16 cellular contexts compared by ENCODE assay signal in genomic region chr5:128546658-128547281, GRCh38. TPM values are rescaled to one million over a fixed set of nuclear protein-coding genes. Genes with fewer than 3 reads are reported as not detected.
DNase-seq lines count a peak whose midpoint lies in the region; ATAC-seq and TF ChIP-seq lines count a peak whose summit lies in the region.
"Had no signal": no experiment of that assay in that cellular context is flagged by ENCODE, and none has a peak within 500 bp of the region (broad histone marks: within the 10 kb centered on the region; RNA-seq: fewer than 3 reads in every experiment).

No MANE protein-coding gene starts in this region.

- peak; percentile 39 for DNase-seq in NCI-H146 (lab: John Stamatoyannopoulos, UW)
- peak; percentile 97 for DNase-seq in mesendoderm
- no peak for DNase-seq in foreskin fibroblast
- no peak for DNase-seq in posterior vena cava (ENCODE audit: low spot score)
- no peak for DNase-seq in KG1 (lab: John Stamatoyannopoulos, UW)
- DNase-seq: activated effector memory CD4-positive, alpha-beta T cell treated with anti-CD3 and anti-CD28 coated beads, Interleukin-2, amount 50 U/mL, for 16 hours; CD8-positive, alpha-beta memory T cell; HFFc6; small intestine; stimulated activated CD4-positive, alpha-beta T cell treated with anti-CD3 and anti-CD28 coated beads, Interleukin-4, amount 100 ng/mL, for 1 hour; stomach; T-helper 1 cell; upper lobe of right lung had no signal

- H3K4ac ChIP-seq in mesendoderm (ENCODE audit: low read depth, low read length): no peak overlapping the region

- H3K79me1 ChIP-seq in mesendoderm (ENCODE audit: low read length): no peaks in the 10 kb centered on the region

- H4K5ac ChIP-seq in mesendoderm (ENCODE audit: low read length): no peak overlapping the region

- H3K56ac ChIP-seq in mesendoderm (ENCODE audit: low read length): peak overlapping the region; percentile 9

- intact Hi-C loops in posterior vena cava (cut with DNase I): loop anchor here in 1 of 2 donors (10.0 kb wide), 1 partner anchor 1548 kb away; no protein-coding TSS in a partner anchor

- peak; percentile 57 for ATAC-seq in GM18907 (IDR thresholded peaks at IDR 0.05; ENCODE audit: unreplicated experiment)
- ATAC-seq: upper lobe of right lung had no signal

- H3K36me3 ChIP-seq in mesendoderm (ENCODE audit: control insufficient read depth, insufficient read depth, low read length): no peaks in the 10 kb centered on the region
- H3K36me3 ChIP-seq: stomach, upper lobe of right lung had no signal

- H3K27ac ChIP-seq in VCaP (peak overlapping the region; percentile 88), mesendoderm (ENCODE audit: low read depth, low read length) (peak overlapping the region; percentile 49)
- H3K27ac ChIP-seq: coronary artery, stomach, upper lobe of right lung had no signal

- no peak overlapping the region for H3K4me2 ChIP-seq in mesendoderm (ENCODE audit: low read length)

- no peak overlapping the region for H4K8ac ChIP-seq in mesendoderm (ENCODE audit: low read depth, low read length)

- H3K27me3 ChIP-seq in mesendoderm (ENCODE audit: insufficient read depth, low read length, poor library complexity): no peaks in the 10 kb centered on the region
- H3K27me3 ChIP-seq: upper lobe of right lung had no signal

- H3K9ac ChIP-seq in mesendoderm (ENCODE audit: low read length): no peak overlapping the region

- H3K23ac ChIP-seq in mesendoderm (ENCODE audit: low read length): no peak overlapping the region

- TF ChIP-seq CTCF in VCaP (conservative IDR thresholded peaks at IDR 0.05) (no peak), foreskin fibroblast (IDR thresholded peaks at IDR 0.05; ENCODE audit: low read depth, low read length) (no peak)

- no peak overlapping the region for H3K18ac ChIP-seq in mesendoderm (ENCODE audit: low read length)

- no peak overlapping the region for H2BK15ac ChIP-seq in mesendoderm (replicated peaks; ENCODE audit: low read depth)

- no peak overlapping the region for H2AK5ac ChIP-seq in mesendoderm (ENCODE audit: low read length)

- H2BK120ac ChIP-seq in mesendoderm (ENCODE audit: low read depth, low read length): no peak overlapping the region

- peak overlapping the region; percentile 10 for H2BK5ac ChIP-seq in mesendoderm (ENCODE audit: low read length)

- no CpG with 5 or more reads among the region's 5 CpGs for WGBS in mesendoderm (ENCODE audit: extremely low coverage, insufficient coverage, low lambda C conversion rate)

- H3K4me3 ChIP-seq in mesendoderm (ENCODE audit: low read length): no peak overlapping the region
- H3K4me3 ChIP-seq in foreskin fibroblast (ENCODE audit: low read depth in 1 of 2, low read length in 2 of 2): no peak overlapping the region
- H3K4me3 ChIP-seq: coronary artery, stomach, upper lobe of right lung had no signal

- no peaks in the 10 kb centered on the region for H3K79me2 ChIP-seq in mesendoderm (ENCODE audit: control insufficient read depth, insufficient read depth, low read length)

- H3K4me1 ChIP-seq in mesendoderm (ENCODE audit: control insufficient read depth, low read depth, low read length): peaks cover 10% of the 10 kb centered on the region
- H3K4me1 ChIP-seq: stomach, upper lobe of right lung had no signal

RNA-seq across cellular contexts. Expression of gene FBN2, which starts 8.7 kb away (rescaled TPM):
- polyA plus RNA-seq in mesendoderm (2013, experiment 1 of 2): 11.6 TPM
- 10.1 TPM for polyA plus RNA-seq in mesendoderm (2013, experiment 2 of 2)
- total RNA-seq in posterior vena cava: 1 to 10 TPM; 4.3 to 6.3 TPM
- polyA plus RNA-seq: CD8-positive, alpha-beta memory T cell had no signal

Comparison
In these comparisons a context has a peak if more than half of its experiments do, and no peak if none do; other contexts are left out.
1. DNase-seq: peak in NCI-H146 (single experiment) and mesendoderm (single experiment); none in foreskin fibroblast (0 of 2), posterior vena cava (single experiment) and KG1 (single experiment).